In genomic region chr7:118148930-118149329, GRCh38 we compare ENCODE assay signal across 20 cellular contexts. TPM values are rescaled to one million over a fixed set of nuclear protein-coding genes. Genes with fewer than 3 reads are reported as not detected.
DNase-seq lines count a peak whose midpoint lies in the region; ATAC-seq and TF ChIP-seq lines count a peak whose summit lies in the region.
"Had no signal": no experiment of that assay in that cellular context is flagged by ENCODE, and none has a peak within 500 bp of the region (broad histone marks: within the 10 kb centered on the region; RNA-seq: fewer than 3 reads in every experiment).

No MANE protein-coding gene starts in this region.

- H2AFZ ChIP-seq in OCI-LY3 (ENCODE audit: low read depth, low read length) = peak overlapping the region; percentile 86
- no peak overlapping the region for H2AFZ ChIP-seq in fibroblast of lung (ENCODE audit: low read length)
- H2AFZ ChIP-seq: parathyroid adenoma had no signal

- H3K27ac ChIP-seq in OCI-LY3 (ENCODE audit: low read length) (no peak overlapping the region), fibroblast of lung (ENCODE audit: insufficient read depth, low read length) (no peak overlapping the region), caudate nucleus (ENCODE audit: low read depth, low read length) (no peak overlapping the region)
- H3K27ac ChIP-seq: BLaER1, parathyroid adenoma had no signal

- H3K4me1 ChIP-seq in OCI-LY3 (ENCODE audit: low read length) (peaks cover 7% of the 10 kb centered on the region), fibroblast of lung (ENCODE audit: control insufficient read depth, extremely low read depth, insufficient read depth, low read length) (no peaks in the 10 kb centered on the region)
- H3K4me1 ChIP-seq: BLaER1, parathyroid adenoma had no signal

- POLR2A ChIA-PET in activated CD4-positive, alpha-beta T cell treated with anti-CD3 and anti-CD28 coated beads for 36 hours (lab: Charles Lee) = no interaction called here

- TF ChIP-seq CTCF in GM12865 (IDR thresholded peaks at IDR 0.05; ENCODE audit: insufficient read depth, low read depth, low read length, missing control alignments) = no peak
- TF ChIP-seq CTCF in OCI-LY3 (IDR thresholded peaks at IDR 0.05; ENCODE audit: low read depth, low read length) = no peak
- no peak for TF ChIP-seq CTCF in fibroblast of lung (conservative IDR thresholded peaks at IDR 0.05 in 1 of 2, IDR thresholded peaks at IDR 0.05 in 1 of 2; ENCODE audit: low read depth in 1 of 2, low read length in 2 of 2)

- H3K79me2 ChIP-seq in OCI-LY3 (ENCODE audit: low read length) = no peaks in the 10 kb centered on the region
- no peaks in the 10 kb centered on the region for H3K79me2 ChIP-seq in fibroblast of lung (ENCODE audit: control insufficient read depth, insufficient read depth, low read length)
- H3K79me2 ChIP-seq: parathyroid adenoma had no signal

- H3K4me1 Mint-ChIP-seq in activated CD4-positive, alpha-beta T cell treated with anti-CD3 and anti-CD28 coated beads for 36 hours = no peaks in the 10 kb centered on the region
- H3K4me1 Mint-ChIP-seq in activated naive CD4-positive, alpha-beta T cell treated with anti-CD3 and anti-CD28 coated beads, Interleukin-2, amount 10 ng/mL, durations not matched to agents 7 days and 5 days = no peaks in the 10 kb centered on the region

- peak; percentile 68 for ATAC-seq in HG02852 (IDR thresholded peaks at IDR 0.05; ENCODE audit: unreplicated experiment)
- no peak for ATAC-seq in activated CD4-positive, alpha-beta T cell treated with anti-CD3 and anti-CD28 coated beads for 36 hours
- ATAC-seq: left colon; stimulated activated naive CD8-positive, alpha-beta T cell treated with anti-CD3 and anti-CD28 coated beads, Interleukin-15, Interleukin-2, amounts not matched to agents 100 U/mL and 50 U/mL, for 24 hours had no signal

- no peaks in the 10 kb centered on the region for H3K36me3 Mint-ChIP-seq in activated CD4-positive, alpha-beta T cell treated with anti-CD3 and anti-CD28 coated beads for 36 hours (ENCODE audit: low read depth)
- no peaks in the 10 kb centered on the region for H3K36me3 Mint-ChIP-seq in activated naive CD4-positive, alpha-beta T cell treated with anti-CD3 and anti-CD28 coated beads, Interleukin-2, amount 10 ng/mL, durations not matched to agents 7 days and 5 days

- H3K27me3 Mint-ChIP-seq in activated CD4-positive, alpha-beta T cell treated with anti-CD3 and anti-CD28 coated beads for 36 hours = peaks cover 22% of the 10 kb centered on the region
- H3K27me3 Mint-ChIP-seq in activated naive CD4-positive, alpha-beta T cell treated with anti-CD3 and anti-CD28 coated beads, Interleukin-2, amount 10 ng/mL, durations not matched to agents 7 days and 5 days = peaks cover under 1% of the 10 kb centered on the region

- H3K9ac ChIP-seq in OCI-LY3 (ENCODE audit: low read length) (no peak overlapping the region), fibroblast of lung (ENCODE audit: insufficient read depth, low read length) (no peak overlapping the region)
- H3K9ac ChIP-seq: BLaER1, parathyroid adenoma had no signal

- no peaks in the 10 kb centered on the region for H3K9me3 Mint-ChIP-seq in activated CD4-positive, alpha-beta T cell treated with anti-CD3 and anti-CD28 coated beads for 36 hours (ENCODE audit: low read depth)
- H3K9me3 Mint-ChIP-seq in activated naive CD4-positive, alpha-beta T cell treated with anti-CD3 and anti-CD28 coated beads, Interleukin-2, amount 10 ng/mL, durations not matched to agents 7 days and 5 days = no peaks in the 10 kb centered on the region

- H3K4me2 ChIP-seq in OCI-LY3 (ENCODE audit: low read length) = no peak overlapping the region
- no peak overlapping the region for H3K4me2 ChIP-seq in fibroblast of lung (ENCODE audit: extremely low read depth, insufficient read depth, low read length)
- H3K4me2 ChIP-seq: BLaER1, smooth muscle cell had no signal

- intact Hi-C loops in activated CD4-positive, alpha-beta T cell treated with anti-CD3 and anti-CD28 coated beads for 36 hours (cut with DNase I, micrococcal nuclease) = no loop called here

- H3K4me3 Mint-ChIP-seq in activated CD4-positive, alpha-beta T cell treated with anti-CD3 and anti-CD28 coated beads for 36 hours = no peak overlapping the region
- H3K4me3 Mint-ChIP-seq in activated naive CD4-positive, alpha-beta T cell treated with anti-CD3 and anti-CD28 coated beads, Interleukin-2, amount 10 ng/mL, durations not matched to agents 7 days and 5 days = no peak overlapping the region

- no peaks in the 10 kb centered on the region for H4K20me1 ChIP-seq in OCI-LY3 (ENCODE audit: insufficient read depth, low read length)
- no peaks in the 10 kb centered on the region for H4K20me1 ChIP-seq in fibroblast of lung (ENCODE audit: control insufficient read depth, extremely low read depth, insufficient read depth, low read length)
- H4K20me1 ChIP-seq: BLaER1 had no signal

- no peak overlapping the region for H3K4me3 ChIP-seq in GM12865 (ENCODE audit: low read depth, low read length)
- no peak overlapping the region for H3K4me3 ChIP-seq in OCI-LY3 (ENCODE audit: low read length)
- H3K4me3 ChIP-seq in fibroblast of lung (replicated peaks in 1 of 4; ENCODE audit: control extremely low read depth in 1 of 4, insufficient read depth in 1 of 4, low read depth in 3 of 4, low read length in 4 of 4) = no peak overlapping the region
- H3K4me3 ChIP-seq: BLaER1, smooth muscle cell had no signal

- H3K9me3 ChIP-seq in OCI-LY3 (ENCODE audit: insufficient read depth, low read length) (no peaks in the 10 kb centered on the region), fibroblast of lung (ENCODE audit: control insufficient read depth, insufficient read depth, low read depth, low read length) (no peaks in the 10 kb centered on the region)
- H3K9me3 ChIP-seq: BLaER1 had no signal

- no peaks in the 10 kb centered on the region for H3K27me3 ChIP-seq in OCI-LY3 (ENCODE audit: low read depth, low read length)
- no peaks in the 10 kb centered on the region for H3K27me3 ChIP-seq in fibroblast of lung (ENCODE audit: control insufficient read depth, insufficient read depth, low read length)
- H3K27me3 ChIP-seq: BLaER1 had no signal

- DNase-seq in GM12865 (ENCODE audit: low read depth) = peak; percentile 3
- DNase-seq in fibroblast of lung (ENCODE audit: low read depth in 2 of 2) = peak; percentile 2 to 55
- DNase-seq in activated CD4-positive, alpha-beta T cell treated with anti-CD3 and anti-CD28 coated beads for 36 hours = no peak
- DNase-seq in stimulated activated naive CD4-positive, alpha-beta T cell (lab: John Stamatoyannopoulos, UW) = no peak
- no peak for DNase-seq in activated naive CD4-positive, alpha-beta T cell treated with anti-CD3 and anti-CD28 coated beads, Interleukin-2, amount 10 ng/mL, durations not matched to agents 7 days and 5 days
- no peak for DNase-seq in caudate nucleus (lab: John Stamatoyannopoulos, UW)
- DNase-seq: activated CD4-positive, CD25-positive, alpha-beta regulatory T cell; activated gamma-delta T cell treated with Interleukin-2 at 50 U/mL for 16 hours; DMS153; hippocampal formation; KBM-7; left colon; NCI-H524 treated with DMSO at 0.1 percent for 48 hours; stimulated activated naive CD8-positive, alpha-beta T cell treated with anti-CD3 and anti-CD28 coated beads, Interleukin-15, Interleukin-2, amounts not matched to agents 100 U/mL and 50 U/mL, for 24 hours; SW 1271 had no signal

- CTCF ChIA-PET in activated CD4-positive, alpha-beta T cell treated with anti-CD3 and anti-CD28 coated beads for 36 hours (lab: Charles Lee) = interaction anchor here (0.7 kb wide), 1 partner anchor 900 kb away, joined by 3 read pairs; no protein-coding TSS in a partner anchor
- CTCF ChIA-PET in activated naive CD4-positive, alpha-beta T cell treated with anti-CD3 and anti-CD28 coated beads, Interleukin-2, amount 10 ng/mL, durations not matched to agents 7 days and 5 days (lab: Charles Lee) = no interaction called here

- H3K36me3 ChIP-seq in OCI-LY3 (replicated peaks; ENCODE audit: low read depth, low read length) = no peaks in the 10 kb centered on the region
- H3K36me3 ChIP-seq in fibroblast of lung (ENCODE audit: control insufficient read depth, insufficient read depth, low read length) = no peaks in the 10 kb centered on the region
- H3K36me3 ChIP-seq: BLaER1 had no signal

- H3K27ac Mint-ChIP-seq in activated CD4-positive, alpha-beta T cell treated with anti-CD3 and anti-CD28 coated beads for 36 hours = no peak overlapping the region
- H3K27ac Mint-ChIP-seq in activated naive CD4-positive, alpha-beta T cell treated with anti-CD3 and anti-CD28 coated beads, Interleukin-2, amount 10 ng/mL, durations not matched to agents 7 days and 5 days = no peak overlapping the region

RNA-seq across cellular contexts. Expression of gene LSM8, which starts 35.0 kb away (rescaled TPM):
- 36.8 and 39.5 TPM in 2 replicates for total RNA-seq in fibroblast of lung
- 55.0 and 61.8 TPM in 2 replicates for polyA plus RNA-seq in fibroblast of lung
- polyA plus RNA-seq in fibroblast of lung (2012) = 24.7 and 28.4 TPM in 2 replicates
- polyA minus RNA-seq in fibroblast of lung (ENCODE audit: low replicate concordance) = 16.6 and 25.4 TPM in 2 replicates
- 10 to 100 TPM; 35.0 to 49.9 TPM for total RNA-seq in activated CD4-positive, alpha-beta T cell treated with anti-CD3 and anti-CD28 coated beads for 36 hours

Comparison
In these comparisons a context has a peak if more than half of its experiments do, and no peak if none do; other contexts are left out.
1. DNase-seq: peak in GM12865 (single experiment) and fibroblast of lung (2 of 2); none in activated CD4-positive, alpha-beta T cell treated with anti-CD3 and anti-CD28 coated beads for 36 hours (single experiment), stimulated activated naive CD4-positive, alpha-beta T cell (0 of 6), activated naive CD4-positive, alpha-beta T cell treated with anti-CD3 and anti-CD28 coated beads, Interleukin-2, amount 10 ng/mL, durations not matched to agents 7 days and 5 days (single experiment) and caudate nucleus (0 of 61).